17 cellular contexts compared by ENCODE assay signal in genomic region chr18:8713691-8714090, GRCh38.
"Had no signal": no experiment of that assay in that cellular context is flagged by ENCODE, and none has a peak within 500 bp of the region (broad histone marks: within the 10 kb centered on the region; RNA-seq: fewer than 3 reads in every experiment).

No MANE protein-coding gene starts in this region.

- DNase-seq: activated gamma-delta T cell treated with Interleukin-2 at 50 U/mL for 16 hours; activated T-cell treated with anti-CD3 and anti-CD28 coated beads, Interleukin-2, amount 50 U/mL, for 1 hour; aorta; colonic mucosa; dorsolateral prefrontal cortex; effector memory CD8-positive, alpha-beta T cell; hippocampal formation; nephron progenitor cell; occipital lobe; stimulated activated CD4-positive, alpha-beta T cell treated with anti-CD3 and anti-CD28 coated beads, Interleukin-2, amount 100 ng/mL, for 48 hours; stimulated activated naive CD4-positive, alpha-beta T cell; upper lobe of left lung had no signal

- H3K9me3 ChIP-seq: colonic mucosa, thoracic aorta, upper lobe of left lung had no signal

- ATAC-seq: effector memory CD8-positive, alpha-beta T cell; esophagus mucosa had no signal

- H3K27me3 ChIP-seq: colonic mucosa, dorsolateral prefrontal cortex, upper lobe of left lung had no signal

- FAIRE-seq: endothelial cell of umbilical vein, frontal cortex had no signal

- H3K4me1 ChIP-seq: colonic mucosa, upper lobe of left lung had no signal

- H3K27ac ChIP-seq: colonic mucosa, thoracic aorta, upper lobe of left lung, VCaP had no signal

- H3K36me3 ChIP-seq: colonic mucosa, thoracic aorta, upper lobe of left lung had no signal

- H3K4me3 ChIP-seq: colonic mucosa, dorsolateral prefrontal cortex, thoracic aorta, upper lobe of left lung had no signal
